Comparison of ENCODE assay signal across 12 cellular contexts in genomic region chr10:5449227-5449626, GRCh38. TPM values are rescaled to one million over a fixed set of nuclear protein-coding genes. Genes with fewer than 3 reads are reported as not detected.
DNase-seq lines count a peak whose midpoint lies in the region; ATAC-seq and TF ChIP-seq lines count a peak whose summit lies in the region.
"Had no signal": no experiment of that assay in that cellular context is flagged by ENCODE, and none has a peak within 500 bp of the region (broad histone marks: within the 10 kb centered on the region; RNA-seq: fewer than 3 reads in every experiment).

No MANE protein-coding gene starts in this region.

- ATAC-seq in right cardiac atrium (no peak), aorta (ENCODE audit: low FRiP score) (no peak), GM21723 (IDR thresholded peaks at IDR 0.05; ENCODE audit: unreplicated experiment) (no peak)

- H3K4me1 ChIP-seq in right cardiac atrium (ENCODE audit: control insufficient read depth, insufficient read depth, low read length) (no peaks in the 10 kb centered on the region), esophagus muscularis mucosa (peaks cover 6 to 39% (median 34%) of the 10 kb centered on the region in 4 donors), neuron (ENCODE audit: insufficient read depth, low read length) (peaks cover 27% of the 10 kb centered on the region), aorta (ENCODE audit: control insufficient read depth in 1 of 2, insufficient read depth in 2 of 2, low read length in 2 of 2) (peaks cover 0 to 2% of the 10 kb centered on the region in 2 donors)

- H3K9me3 ChIP-seq in right cardiac atrium (ENCODE audit: control insufficient read depth, low read length) (no peaks in the 10 kb centered on the region), esophagus muscularis mucosa (no peaks in the 10 kb centered on the region), neuron (ENCODE audit: low read length) (no peaks in the 10 kb centered on the region), aorta (ENCODE audit: control insufficient read depth, low read length) (no peaks in the 10 kb centered on the region)
- H3K9me3 ChIP-seq: BE2C had no signal

- TF ChIP-seq EP300 in esophagus muscularis mucosa (IDR thresholded peaks at IDR 0.05) = no peak

- 49% methylated on average over 2 of the region's 2 CpGs for WGBS in right cardiac atrium
- 16% methylated on average over 2 of the region's 2 CpGs for WGBS in esophagus muscularis mucosa
- WGBS in aorta, 2 donors = 0 to 3% methylated on average over 2 of the region's 2 CpGs

- H3K27me3 ChIP-seq in right cardiac atrium (ENCODE audit: control insufficient read depth, insufficient read depth) = no peaks in the 10 kb centered on the region
- H3K27me3 ChIP-seq in esophagus muscularis mucosa = no peaks in the 10 kb centered on the region
- H3K27me3 ChIP-seq in neuron (ENCODE audit: insufficient read depth, low read length) = no peaks in the 10 kb centered on the region
- H3K27me3 ChIP-seq in aorta (ENCODE audit: control insufficient read depth in 1 of 2, insufficient read depth in 2 of 2, low read length in 1 of 2) = no peaks in the 10 kb centered on the region
- H3K27me3 ChIP-seq: BE2C had no signal

- H2AFZ ChIP-seq in neuron (ENCODE audit: low read depth, low read length) = no peak overlapping the region

- DNase-seq in right cardiac atrium (no peak), cardiac septum (ENCODE audit: low spot score) (no peak), esophagus muscularis mucosa (ENCODE audit: extremely low spot score) (no peak), aorta (no peak), GM19240 (ENCODE audit: insufficient read length, low spot score) (no peak), NCI-H524 treated with DMSO at 0.1 percent for 48 hours (lab: John Stamatoyannopoulos, UW) (no peak)
- DNase-seq: BE2C, NCI-H1436 treated with DMSO at 0.1 percent for 48 hours had no signal

- H3K27ac ChIP-seq in right cardiac atrium (ENCODE audit: low read length) = no peak overlapping the region
- H3K27ac ChIP-seq in esophagus muscularis mucosa (replicated peaks in 1 of 4) = peak overlapping the region; percentile 74 to 85 (median 78)
- peak overlapping the region in 1 of 2 donors; percentile 57 for H3K27ac ChIP-seq in aorta (ENCODE audit: low read depth in 1 of 2, low read length in 2 of 2)

- no peak for TF ChIP-seq CTCF in esophagus muscularis mucosa (IDR thresholded peaks at IDR 0.05)

- H3K4me3 ChIP-seq in right cardiac atrium (ENCODE audit: low read length) = peak overlapping the region; percentile 25
- H3K4me3 ChIP-seq in esophagus muscularis mucosa = peak overlapping the region; percentile 59 to 74 (median 66)
- peak overlapping the region; percentile 80 for H3K4me3 ChIP-seq in neuron (ENCODE audit: low read length)
- peak overlapping the region; percentile 98 to 100 for H3K4me3 ChIP-seq in aorta (ENCODE audit: low read length in 2 of 2)

- peaks cover 22 to 27% (median 23%) of the 10 kb centered on the region in 4 donors for H3K36me3 ChIP-seq in esophagus muscularis mucosa
- peaks cover 26% of the 10 kb centered on the region for H3K36me3 ChIP-seq in neuron (ENCODE audit: insufficient read depth, low read length)
- peaks cover 0 to 9% of the 10 kb centered on the region in 2 donors for H3K36me3 ChIP-seq in aorta (ENCODE audit: control insufficient read depth in 1 of 2, insufficient read depth in 2 of 2, low read length in 1 of 2)

- no peak for TF ChIP-seq POLR2A in esophagus muscularis mucosa (IDR thresholded peaks at IDR 0.05; ENCODE audit: low read depth)

- intact Hi-C loops in right cardiac atrium (cut with DNase I) = loop anchor here in 1 of 4 donors (5.0 kb wide), 1 partner anchor 168 kb away; no protein-coding TSS in a partner anchor
- intact Hi-C loops in cardiac septum (cut with DNase I) = loop anchor here (10.0 kb wide), 1 partner anchor 96 kb away; no protein-coding TSS in a partner anchor
- intact Hi-C loops in esophagus muscularis mucosa (cut with DNase I) = loop anchor here (2.0 kb wide), 1 partner anchor 110 kb away; no protein-coding TSS in a partner anchor
- intact Hi-C loops in aorta (cut with DNase I) = loop anchor here (5.0 to 10.0 kb wide), 4 partner anchors 98 to 426 kb away; no protein-coding TSS in a partner anchor

RNA-seq across cellular contexts. Expression of gene NET1, which starts 36.9 kb away (rescaled TPM):
- total RNA-seq in right cardiac atrium (10 to 100 TPM; 16.2 to 26.6 (median 20.8) TPM), cardiac septum (20.9 TPM), esophagus muscularis mucosa (100 to 1,000 TPM; 272 to 430 (median 363) TPM), aorta (100 to 1,000 TPM; 266 to 451 TPM)
- polyA plus RNA-seq in right cardiac atrium (6.7 TPM), aorta (100 to 1,000 TPM in 1 of 2 donors, 10 to 100 TPM in 1; 76.2 to 240 TPM)

RNA-seq across cellular contexts. Expression of gene TUBAL3, which starts 44.6 kb away (rescaled TPM):
- total RNA-seq in right cardiac atrium (1 to 10 TPM in 3 of 4 donors, under 1 TPM in 1; 0.66 to 1.7 (median 1.0) TPM), cardiac septum (0.40 TPM), esophagus muscularis mucosa (under 1 TPM in 3 of 4 donors, not detected in 1; 0.34 to 0.66 (median 0.52) TPM), aorta (not detected)
- polyA plus RNA-seq in right cardiac atrium (0.43 TPM), aorta (10 to 100 TPM in 1 of 2 donors, under 1 TPM in 1; 0.28 to 10.6 TPM)
- total RNA-seq: OCI-LY7, posterior vena cava had no signal

RNA-seq across cellular contexts. Expression of gene CALML5, which starts 50.1 kb away (rescaled TPM):
- total RNA-seq in right cardiac atrium (not detected), cardiac septum (not detected), esophagus muscularis mucosa (not detected), aorta (not detected)
- polyA plus RNA-seq in right cardiac atrium (not detected), aorta (not detected)
- total RNA-seq: OCI-LY7, posterior vena cava had no signal

Comparison
In these comparisons a context has a peak if more than half of its experiments do, and no peak if none do; other contexts are left out.
1. H3K4me3 ChIP-seq: peak in every context shown above with its lines; median percentile 99 in aorta; 80 in neuron; 66 in esophagus muscularis mucosa; 25 in right cardiac atrium.
2. RNA of gene NET1, which starts 36.9 kb away (total RNA-seq): 266 to 451 TPM in aorta and 272 to 430 TPM in esophagus muscularis mucosa; 16.2 to 26.6 TPM in right cardiac atrium and 20.9 TPM in cardiac septum (single experiment); every median in the first group is over 4 times any median in the second.